ENCODE assay signal across 8 cellular contexts in the genomic region with DNA sequence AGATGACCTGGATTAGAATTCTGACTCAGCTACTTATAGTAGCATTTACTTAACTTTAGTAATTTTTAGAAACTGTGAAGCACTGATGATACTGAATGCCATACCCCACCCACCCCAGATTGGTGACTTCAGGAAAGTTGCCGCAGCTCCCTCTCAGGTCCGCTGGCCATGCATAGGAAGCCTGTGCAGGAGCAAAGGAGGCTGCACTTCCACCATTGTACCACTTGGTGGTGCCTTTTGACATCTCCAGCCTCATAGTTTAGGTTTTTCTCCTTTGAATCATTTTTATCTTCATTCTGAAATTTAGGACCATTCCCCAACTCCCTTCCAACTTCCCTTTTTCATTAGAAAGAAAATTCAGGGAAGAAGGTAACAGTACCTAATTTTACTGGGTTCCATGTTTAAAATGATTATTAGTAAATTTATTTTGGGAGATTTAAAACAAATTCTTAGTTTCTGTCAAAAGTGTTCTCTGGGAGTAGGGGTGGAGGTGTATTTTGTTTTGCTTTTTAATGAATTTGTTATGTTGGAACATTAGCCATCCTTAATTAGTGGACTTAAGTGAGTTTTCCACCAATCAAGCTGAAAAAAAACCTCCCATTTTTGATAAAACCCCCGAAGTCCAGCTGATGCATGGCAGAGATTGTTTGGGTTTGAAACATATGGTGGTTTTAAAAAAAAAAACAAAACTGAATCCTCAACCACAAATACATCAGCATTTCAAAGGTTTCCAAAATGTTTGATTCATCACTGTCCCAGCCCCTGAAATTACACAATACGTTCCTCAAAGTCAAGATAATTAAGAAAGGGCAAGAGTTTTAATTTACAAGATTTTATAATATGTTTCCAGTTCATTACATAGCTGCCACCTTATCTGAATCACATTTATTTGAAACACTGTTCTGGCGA.
A peak's percentile ranks its signal among the peaks of the same experiment; 100 is the strongest.
DNase-seq lines count a peak whose midpoint lies in the region; ATAC-seq and TF ChIP-seq lines count a peak whose summit lies in the region.

No MANE protein-coding gene starts in this region.

- H3K4me1 ChIP-seq in left ventricle myocardium inferior: no peaks in the 10 kb centered on the region

- no peaks in the 10 kb centered on the region for H3K27me3 ChIP-seq in left ventricle myocardium inferior (ENCODE audit: low read depth)

- TF ChIP-seq CTCF in left ventricle myocardium inferior (IDR thresholded peaks at IDR 0.05; ENCODE audit: borderline replicate concordance): peak; percentile 87

- H3K36me3 ChIP-seq in left ventricle myocardium inferior: peaks cover 29% of the 10 kb centered on the region

- no peaks in the 10 kb centered on the region for H3K9me3 ChIP-seq in left ventricle myocardium inferior (replicated peaks)

- ATAC-seq in GM21381 (IDR thresholded peaks at IDR 0.05; ENCODE audit: unreplicated experiment) (peak; percentile 78), sciatic nerve (peak; percentile 53), HG02840 (IDR thresholded peaks at IDR 0.05; ENCODE audit: low FRiP score, unreplicated experiment) (no peak)

- DNase-seq in EH (ENCODE audit: low read depth) (peak; percentile 76), HT-29 (ENCODE audit: low spot score) (peak; percentile 83), RKO (ENCODE audit: low spot score) (peak; percentile 77), left ventricle myocardium inferior (peak; percentile 24), sciatic nerve (ENCODE audit: low spot score) (peak; percentile 69)
- peak; percentile 40 for DNase-seq in activated naive CD4-positive, alpha-beta T cell treated with anti-CD3 and anti-CD28 coated beads, Interleukin-2, amount 50 U/mL, for 16 hours

- H3K27ac ChIP-seq in left ventricle myocardium inferior (replicated peaks): no peak overlapping the region

- intact Hi-C loops in left ventricle myocardium inferior (cut with micrococcal nuclease) (no loop called here), sciatic nerve (cut with DNase I) (no loop called here)

- no peak overlapping the region for H3K4me3 ChIP-seq in left ventricle myocardium inferior

Comparison
In these comparisons a context has a peak if more than half of its experiments do, and no peak if none do; other contexts are left out.
1. DNase-seq: peak in every context shown above with its lines; median percentile 83 in HT-29; 77 in RKO; 76 in EH; 69 in sciatic nerve; 40 in activated naive CD4-positive, alpha-beta T cell treated with anti-CD3 and anti-CD28 coated beads, Interleukin-2, amount 50 U/mL, for 16 hours; 24 in left ventricle myocardium inferior.